8 cellular contexts compared by ENCODE assay signal in the genomic region with DNA sequence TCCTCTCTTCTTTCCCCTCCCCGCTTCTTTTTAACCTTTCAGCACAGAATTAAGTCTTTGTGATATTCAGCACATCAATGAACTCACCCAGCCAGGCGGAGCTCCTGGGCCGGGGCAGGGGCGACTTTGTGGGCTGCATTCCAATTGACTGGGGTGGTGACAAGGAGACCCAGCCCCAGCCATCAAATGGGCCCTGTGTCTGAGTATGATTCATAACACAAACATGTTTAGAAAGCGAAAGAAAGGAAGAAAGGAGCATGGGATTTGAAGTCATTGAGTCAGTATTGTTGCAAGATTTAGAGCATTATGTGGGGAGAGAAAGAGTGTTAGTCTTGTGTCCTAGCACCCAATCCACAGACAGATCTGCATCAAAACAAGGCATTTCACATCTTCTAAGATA.
DNase-seq lines count a peak whose midpoint lies in the region; ATAC-seq and TF ChIP-seq lines count a peak whose summit lies in the region.

No MANE protein-coding gene starts in this region.

- no peaks in the 10 kb centered on the region for H3K9me3 ChIP-seq in HUES48 (ENCODE audit: control insufficient read depth, insufficient read depth, low read length)
- H3K9me3 ChIP-seq in Karpas-422 (ENCODE audit: low read length) = no peaks in the 10 kb centered on the region

- no peaks in the 10 kb centered on the region for H3K9me2 ChIP-seq in Karpas-422 (replicated peaks; ENCODE audit: insufficient read depth, low read length)

- H2AFZ ChIP-seq in Karpas-422 (ENCODE audit: low read length) = no peak overlapping the region

- H3K4me1 ChIP-seq in HUES48 (ENCODE audit: control insufficient read depth, insufficient read depth, low read length) (peaks cover 34% of the 10 kb centered on the region), Karpas-422 (ENCODE audit: low read length) (no peaks in the 10 kb centered on the region)

- H3K27me3 ChIP-seq in HUES48 (ENCODE audit: control insufficient read depth, insufficient read depth, low read length) (no peaks in the 10 kb centered on the region; the same call in 1 of the 2 replicates), Karpas-422 (ENCODE audit: low read length) (no peaks in the 10 kb centered on the region)

- H3K36me3 ChIP-seq in HUES48 (ENCODE audit: control insufficient read depth, insufficient read depth, low read length) = no peaks in the 10 kb centered on the region
- no peaks in the 10 kb centered on the region for H3K36me3 ChIP-seq in Karpas-422 (ENCODE audit: insufficient read depth, low read length)

- H3K9ac ChIP-seq in HUES48 (ENCODE audit: low read depth, low read length) (no peak overlapping the region), Karpas-422 (ENCODE audit: low read length) (no peak overlapping the region)

- H3K4me3 ChIP-seq in HUES48 (ENCODE audit: low read depth, low read length) = peak overlapping the region; percentile 36; the same call in 1 of the 2 replicates
- H3K4me3 ChIP-seq in choroid plexus epithelial cell (ENCODE audit: low read depth, low read length) = peak overlapping the region; percentile 40
- no peak overlapping the region for H3K4me3 ChIP-seq in Karpas-422 (ENCODE audit: low read length)

- TF ChIP-seq CTCF in choroid plexus epithelial cell (conservative IDR thresholded peaks at IDR 0.05; ENCODE audit: low read depth, low read length) = no peak

- no peaks in the 10 kb centered on the region for H3K79me2 ChIP-seq in Karpas-422 (ENCODE audit: low read length)

- peak overlapping the region; percentile 75 for H3K27ac ChIP-seq in HUES48 (ENCODE audit: low read depth, low read length)
- peak overlapping the region; percentile 44 for H3K27ac ChIP-seq in temporal lobe (ENCODE audit: low read depth, low read length)
- no peak overlapping the region for H3K27ac ChIP-seq in Karpas-422 (ENCODE audit: low read length)

- DNase-seq in choroid plexus epithelial cell (ENCODE audit: low read depth) (peak; percentile 80), iPS-NIHi7 (ENCODE audit: extremely low spot score) (peak; percentile 60), Karpas-422 (no peak)
- DNase-seq in activated CD4-positive, alpha-beta T cell treated with anti-CD3 and anti-CD28 coated beads, Interleukin-2, amount 50 U/mL, for 4 hours = no peak
- no peak for DNase-seq in activated CD4-positive, CD25-positive, alpha-beta regulatory T cell (lab: John Stamatoyannopoulos, UW)

- H4K20me1 ChIP-seq in Karpas-422 (ENCODE audit: insufficient read depth, low read depth, low read length) = no peaks in the 10 kb centered on the region

- no peak for ATAC-seq in HG03521 (IDR thresholded peaks at IDR 0.05; ENCODE audit: unreplicated experiment)

- H3K4me2 ChIP-seq in Karpas-422 (ENCODE audit: low read depth, low read length, poor library complexity, severe bottlenecking) = no peak overlapping the region

Comparison
In these comparisons a context has a peak if more than half of its experiments do, and no peak if none do; other contexts are left out.
1. DNase-seq: peak in choroid plexus epithelial cell (single experiment) and iPS-NIHi7 (single experiment); none in Karpas-422 (single experiment), activated CD4-positive, alpha-beta T cell treated with anti-CD3 and anti-CD28 coated beads, Interleukin-2, amount 50 U/mL, for 4 hours (0 of 2) and activated CD4-positive, CD25-positive, alpha-beta regulatory T cell (0 of 4).